12 cellular contexts compared by ENCODE assay signal in genomic region chr3:61357902-61358301, GRCh38.
DNase-seq lines count a peak whose midpoint lies in the region; ATAC-seq, FAIRE-seq and TF ChIP-seq lines count a peak whose summit lies in the region.
"Had no signal": no experiment of that assay in that cellular context is flagged by ENCODE, and none has a peak within 500 bp of the region (broad histone marks: within the 10 kb centered on the region; RNA-seq: fewer than 3 reads in every experiment).

No MANE protein-coding gene starts in this region.

- peak overlapping the region; percentile 64 for H3K27ac Mint-ChIP-seq in dendritic cell treated with granulocyte-macrophage colony-stimulating factor and Interleukin-4, amounts not matched to agents 40 ng/mL and 50 ng/mL, for 4 days
- no peak overlapping the region for H3K27ac Mint-ChIP-seq in stimulated activated effector memory CD8-positive, alpha-beta T cell treated with anti-CD3 and anti-CD28 coated beads, Interleukin-12 subunit alpha, Interleukin-12 subunit beta, amount 100 ng/mL, for 72 hours

- no peaks in the 10 kb centered on the region for H3K36me3 Mint-ChIP-seq in dendritic cell treated with granulocyte-macrophage colony-stimulating factor and Interleukin-4, amounts not matched to agents 40 ng/mL and 50 ng/mL, for 4 days (ENCODE audit: low read depth)
- no peaks in the 10 kb centered on the region for H3K36me3 Mint-ChIP-seq in stimulated activated effector memory CD8-positive, alpha-beta T cell treated with anti-CD3 and anti-CD28 coated beads, Interleukin-12 subunit alpha, Interleukin-12 subunit beta, amount 100 ng/mL, for 72 hours

- ATAC-seq in GM19395 (IDR thresholded peaks at IDR 0.05; ENCODE audit: unreplicated experiment): peak; percentile 6
- ATAC-seq in HG03354 (IDR thresholded peaks at IDR 0.05; ENCODE audit: poor library complexity, severe bottlenecking, unreplicated experiment): peak; percentile 10
- ATAC-seq in stimulated activated effector memory CD8-positive, alpha-beta T cell treated with anti-CD3 and anti-CD28 coated beads, Interleukin-12 subunit alpha, Interleukin-12 subunit beta, amount 100 ng/mL, for 72 hours: no peak

- peaks cover 27% of the 10 kb centered on the region for H3K4me1 Mint-ChIP-seq in dendritic cell treated with granulocyte-macrophage colony-stimulating factor and Interleukin-4, amounts not matched to agents 40 ng/mL and 50 ng/mL, for 4 days (ENCODE audit: low read depth)
- H3K4me1 Mint-ChIP-seq in stimulated activated effector memory CD8-positive, alpha-beta T cell treated with anti-CD3 and anti-CD28 coated beads, Interleukin-12 subunit alpha, Interleukin-12 subunit beta, amount 100 ng/mL, for 72 hours: no peaks in the 10 kb centered on the region

- TF ChIP-seq POLR2A in GM12891 (IDR thresholded peaks at IDR 0.05; ENCODE audit: low read depth, low read length): no peak

- intact Hi-C loops in dendritic cell treated with granulocyte-macrophage colony-stimulating factor and Interleukin-4, amounts not matched to agents 40 ng/mL and 50 ng/mL, for 4 days (cut with micrococcal nuclease): loop anchor here (10.0 kb wide), 2 partner anchors 103 to 353 kb away; partner anchors contain the start of gene FHIT

- H3K9me3 Mint-ChIP-seq in dendritic cell treated with granulocyte-macrophage colony-stimulating factor and Interleukin-4, amounts not matched to agents 40 ng/mL and 50 ng/mL, for 4 days: no peaks in the 10 kb centered on the region
- no peaks in the 10 kb centered on the region for H3K9me3 Mint-ChIP-seq in stimulated activated effector memory CD8-positive, alpha-beta T cell treated with anti-CD3 and anti-CD28 coated beads, Interleukin-12 subunit alpha, Interleukin-12 subunit beta, amount 100 ng/mL, for 72 hours

- H3K4me3 Mint-ChIP-seq in dendritic cell treated with granulocyte-macrophage colony-stimulating factor and Interleukin-4, amounts not matched to agents 40 ng/mL and 50 ng/mL, for 4 days: no peak overlapping the region
- no peak overlapping the region for H3K4me3 Mint-ChIP-seq in stimulated activated effector memory CD8-positive, alpha-beta T cell treated with anti-CD3 and anti-CD28 coated beads, Interleukin-12 subunit alpha, Interleukin-12 subunit beta, amount 100 ng/mL, for 72 hours

- peak; percentile 69 for FAIRE-seq in GM12891 (lab: Jason Lieb, UNC)

- peaks cover 14% of the 10 kb centered on the region for H3K27me3 Mint-ChIP-seq in dendritic cell treated with granulocyte-macrophage colony-stimulating factor and Interleukin-4, amounts not matched to agents 40 ng/mL and 50 ng/mL, for 4 days

- DNase-seq in GM12891 (ENCODE audit: insufficient read length, low spot score) (no peak), glomerular visceral epithelial cell (ENCODE audit: extremely low spot score) (no peak), SIG-M5 (lab: John Stamatoyannopoulos, UW) (no peak)
- DNase-seq in stimulated activated effector memory CD8-positive, alpha-beta T cell treated with anti-CD3 and anti-CD28 coated beads, Interleukin-12 subunit alpha, Interleukin-12 subunit beta, amount 100 ng/mL, for 72 hours (ENCODE audit: low spot score in 2 of 2): no peak
- DNase-seq: H7, KBM-7, NCI-H1417 treated with DMSO at 0.1 percent for 48 hours, NCI-H2171 treated with DMSO at 0.1 percent for 48 hours, NCI-H748 treated with DMSO at 0.1 percent for 48 hours had no signal

TF ChIP-seq in GM12891, 5 proteins besides CTCF, POLR2A, EP300 and RAD21:
- TF ChIP-seq SPI1 (IDR thresholded peaks at IDR 0.05; ENCODE audit: low read depth, low read length): no peak
- no peak for TF ChIP-seq TAF1 (IDR thresholded peaks at IDR 0.05; ENCODE audit: low read depth, low read length)
- TF ChIP-seq POU2F2 (IDR thresholded peaks at IDR 0.05; ENCODE audit: low read depth, low read length): no peak
- TF ChIP-seq PAX5 (IDR thresholded peaks at IDR 0.05; ENCODE audit: insufficient read depth, low read length, severe bottlenecking): no peak
- TF ChIP-seq POLR2AphosphoS5 (IDR thresholded peaks at IDR 0.05; ENCODE audit: low read depth, low read length): no peak
